13 cellular contexts compared by ENCODE assay signal in genomic region chr2:8310557-8311455, GRCh38.
DNase-seq lines count a peak whose midpoint lies in the region; ATAC-seq and TF ChIP-seq lines count a peak whose summit lies in the region.
"Had no signal": no experiment of that assay in that cellular context is flagged by ENCODE, and none has a peak within 500 bp of the region (broad histone marks: within the 10 kb centered on the region; RNA-seq: fewer than 3 reads in every experiment).

No MANE protein-coding gene starts in this region.

- H2AFZ ChIP-seq in mammary epithelial cell (ENCODE audit: low read depth, low read length) = no peak overlapping the region

- WGBS in mammary epithelial cell (ENCODE audit: low coverage, missing lambda C conversion rate) = 39% methylated on average over 12 of the region's 12 CpGs

- no peaks in the 10 kb centered on the region for H3K36me3 ChIP-seq in mammary epithelial cell (ENCODE audit: insufficient read depth, low read length)

- no peaks in the 10 kb centered on the region for H3K79me2 ChIP-seq in mammary epithelial cell (ENCODE audit: insufficient read depth, low read length)

- no peaks in the 10 kb centered on the region for H3K9me3 ChIP-seq in mammary epithelial cell (replicated peaks; ENCODE audit: insufficient read depth, low read length)

- peaks cover 7% of the 10 kb centered on the region for H3K27me3 Mint-ChIP-seq in T-helper 2 cell treated with Interferon-gamma antibody and Interleukin-4, amounts not matched to agents 5 μg/mL and 100 μg/mL, for 36 hours (ENCODE audit: low read depth)
- H3K27me3 Mint-ChIP-seq in activated naive CD4-positive, alpha-beta T cell treated with anti-CD3 and anti-CD28 coated beads for 36 hours (ENCODE audit: low read depth) = no peaks in the 10 kb centered on the region

- TF ChIP-seq CTCF in mammary epithelial cell (conservative IDR thresholded peaks at IDR 0.05 in 1 of 2, IDR thresholded peaks at IDR 0.05 in 1 of 2; ENCODE audit: extremely low read depth in 1 of 2, insufficient read depth in 1 of 2, low read depth in 1 of 2, low read length in 2 of 2) = no peak

- ATAC-seq in HG03025 (IDR thresholded peaks at IDR 0.05; ENCODE audit: low FRiP score, unreplicated experiment) = no peak

- H3K4me3 Mint-ChIP-seq in T-helper 2 cell treated with Interferon-gamma antibody and Interleukin-4, amounts not matched to agents 5 μg/mL and 100 μg/mL, for 36 hours = peak overlapping the region; percentile 42
- H3K4me3 Mint-ChIP-seq in activated naive CD4-positive, alpha-beta T cell treated with anti-CD3 and anti-CD28 coated beads for 36 hours = no peak overlapping the region
- H3K4me3 Mint-ChIP-seq: nephron had no signal

- DNase-seq in GF-D8 (lab: John Stamatoyannopoulos, UW) (peak; percentile 13), mammary epithelial cell (no peak), GOT3 (lab: John Stamatoyannopoulos, UW) (no peak), NCI-H446 (lab: John Stamatoyannopoulos, UW) (no peak)
- peak; percentile 76 for DNase-seq in T-helper 2 cell treated with Interferon-gamma antibody and Interleukin-4, amounts not matched to agents 5 μg/mL and 100 μg/mL, for 36 hours (ENCODE audit: low spot score)
- DNase-seq in activated naive CD4-positive, alpha-beta T cell treated with anti-CD3 and anti-CD28 coated beads for 36 hours = peak; percentile 74
- peak; percentile 69 for DNase-seq in stimulated activated CD4-positive, alpha-beta T cell treated with anti-CD3 and anti-CD28 coated beads, Interleukin-15, amount 100 ng/mL, for 24 hours
- DNase-seq: activated CD4-positive, CD25-positive, alpha-beta regulatory T cell; hypothalamus; NCI-H69 had no signal

- H3K27ac ChIP-seq in mammary epithelial cell (ENCODE audit: insufficient read depth, low read depth, low read length) = no peak overlapping the region
- H3K27ac ChIP-seq: C4-2B had no signal

- H3K27me3 ChIP-seq in mammary epithelial cell (ENCODE audit: insufficient read depth, low read length) = no peaks in the 10 kb centered on the region

- no TSS peak for BruUV-seq in mammary epithelial cell (replicated peaks; lab: Mats Ljungman, UMichigan)

- peak overlapping the region; percentile 84 for H3K27ac Mint-ChIP-seq in T-helper 2 cell treated with Interferon-gamma antibody and Interleukin-4, amounts not matched to agents 5 μg/mL and 100 μg/mL, for 36 hours
- no peak overlapping the region for H3K27ac Mint-ChIP-seq in activated naive CD4-positive, alpha-beta T cell treated with anti-CD3 and anti-CD28 coated beads for 36 hours
- H3K27ac Mint-ChIP-seq: nephron had no signal

- no peak overlapping the region for H3K4me2 ChIP-seq in mammary epithelial cell (ENCODE audit: insufficient read depth, low read depth, low read length)

- dilution Hi-C loops in mammary epithelial cell (cut with HindIII; ENCODE audit: low sequenced_read_pairs) = no loop called here

- H3K4me1 ChIP-seq in mammary epithelial cell (ENCODE audit: insufficient read depth, low read length) = no peaks in the 10 kb centered on the region

- no peaks in the 10 kb centered on the region for H3K9me3 Mint-ChIP-seq in T-helper 2 cell treated with Interferon-gamma antibody and Interleukin-4, amounts not matched to agents 5 μg/mL and 100 μg/mL, for 36 hours
- H3K9me3 Mint-ChIP-seq in activated naive CD4-positive, alpha-beta T cell treated with anti-CD3 and anti-CD28 coated beads for 36 hours = no peaks in the 10 kb centered on the region
- H3K9me3 Mint-ChIP-seq: nephron had no signal

- no peak overlapping the region for H3K9ac ChIP-seq in mammary epithelial cell (ENCODE audit: insufficient read depth, low read length)

- H4K20me1 ChIP-seq in mammary epithelial cell (ENCODE audit: insufficient read depth, low read length) = no peaks in the 10 kb centered on the region

- in situ Hi-C loops in mammary epithelial cell (cut with MboI; ENCODE audit: low sequenced_read_pairs in 2 of 2) = no loop called here

- peaks cover 78% of the 10 kb centered on the region for H3K4me1 Mint-ChIP-seq in T-helper 2 cell treated with Interferon-gamma antibody and Interleukin-4, amounts not matched to agents 5 μg/mL and 100 μg/mL, for 36 hours (ENCODE audit: low read depth)
- peaks cover 26% of the 10 kb centered on the region for H3K4me1 Mint-ChIP-seq in activated naive CD4-positive, alpha-beta T cell treated with anti-CD3 and anti-CD28 coated beads for 36 hours (ENCODE audit: low read depth)

- intact Hi-C loops in activated naive CD4-positive, alpha-beta T cell treated with anti-CD3 and anti-CD28 coated beads for 36 hours (cut with micrococcal nuclease) = no loop called here
- intact Hi-C loops in mammary epithelial cell (cut with micrococcal nuclease) = no loop called here

- no peak overlapping the region for H3K4me3 ChIP-seq in mammary epithelial cell (replicated peaks in 1 of 3; ENCODE audit: insufficient read depth in 1 of 3, low read depth in 2 of 3, low read length in 3 of 3)

- CTCF ChIA-PET in activated naive CD4-positive, alpha-beta T cell treated with anti-CD3 and anti-CD28 coated beads for 36 hours (lab: Charles Lee) = interaction anchor here (0.8 kb wide), 1 partner anchor 10 kb away, joined by 3 read pairs; no protein-coding TSS in a partner anchor
- CTCF ChIA-PET in mammary epithelial cell (lab: Charles Lee; ENCODE audit: low non-redundant PET) = no interaction called here

- H3K36me3 Mint-ChIP-seq in T-helper 2 cell treated with Interferon-gamma antibody and Interleukin-4, amounts not matched to agents 5 μg/mL and 100 μg/mL, for 36 hours (ENCODE audit: low read depth) = peaks cover 3% of the 10 kb centered on the region
- H3K36me3 Mint-ChIP-seq in activated naive CD4-positive, alpha-beta T cell treated with anti-CD3 and anti-CD28 coated beads for 36 hours (ENCODE audit: low read depth) = no peaks in the 10 kb centered on the region

Comparison
In these comparisons a context has a peak if more than half of its experiments do, and no peak if none do; other contexts are left out.
1. DNase-seq: peak in GF-D8 (single experiment), T-helper 2 cell treated with Interferon-gamma antibody and Interleukin-4, amounts not matched to agents 5 μg/mL and 100 μg/mL, for 36 hours (single experiment), activated naive CD4-positive, alpha-beta T cell treated with anti-CD3 and anti-CD28 coated beads for 36 hours (single experiment) and stimulated activated CD4-positive, alpha-beta T cell treated with anti-CD3 and anti-CD28 coated beads, Interleukin-15, amount 100 ng/mL, for 24 hours (single experiment); none in mammary epithelial cell (single experiment), GOT3 (single experiment) and NCI-H446 (0 of 2).